In genomic region chr1:173095632-173096031, GRCh38 we compare ENCODE assay signal across 18 cellular contexts. TPM values are rescaled to one million over a fixed set of nuclear protein-coding genes. Genes with fewer than 3 reads are reported as not detected.
A peak's percentile ranks its signal among the peaks of the same experiment; 100 is the strongest.
DNase-seq lines count a peak whose midpoint lies in the region; TF ChIP-seq lines count a peak whose summit lies in the region.
"Had no signal": no experiment of that assay in that cellular context is flagged by ENCODE, and none has a peak within 500 bp of the region (broad histone marks: within the 10 kb centered on the region; RNA-seq: fewer than 3 reads in every experiment).

No MANE protein-coding gene starts in this region.

- H3K36me3 ChIP-seq in ovary: no peaks in the 10 kb centered on the region
- H3K36me3 ChIP-seq: BLaER1, pancreas had no signal

- no peaks in the 10 kb centered on the region for H3K4me1 ChIP-seq in ovary (ENCODE audit: insufficient read depth)
- H3K4me1 ChIP-seq: BLaER1, pancreas had no signal

- WGBS in ovary, 3 donors: 70 to 79% (median 76%) methylated on average over 6 of the region's 6 CpGs

- no peak overlapping the region for H3K27ac Mint-ChIP-seq in mesothelial cell of epicardium
- H3K27ac Mint-ChIP-seq: activated naive CD4-positive, alpha-beta T cell treated with anti-CD3 and anti-CD28 coated beads, Interleukin-2, amount 50 U/mL, for 24 hours had no signal

- TF ChIP-seq CTCF in mesothelial cell of epicardium (IDR thresholded peaks at IDR 0.05; ENCODE audit: unreplicated experiment): no peak
- TF ChIP-seq CTCF in ovary (IDR thresholded peaks at IDR 0.05): no peak

- H3K9me3 Mint-ChIP-seq in mesothelial cell of epicardium: no peaks in the 10 kb centered on the region
- H3K9me3 Mint-ChIP-seq: activated naive CD4-positive, alpha-beta T cell treated with anti-CD3 and anti-CD28 coated beads, Interleukin-2, amount 50 U/mL, for 24 hours had no signal

- H3K9me3 ChIP-seq in ovary: no peaks in the 10 kb centered on the region
- H3K9me3 ChIP-seq: BLaER1, pancreas had no signal

- DNase-seq in AG08395 (ENCODE audit: low spot score) (peak; percentile 80), HPDE6-E6E7 (ENCODE audit: extremely low spot score) (peak; percentile 21), amniotic epithelial cell (ENCODE audit: low read depth) (peak; percentile 68), foreskin melanocyte (peak; percentile 78), mesothelial cell of epicardium (ENCODE audit: low spot score in 2 of 2, unreplicated experiment in 2 of 2) (no peak), DMS79 treated with DMSO at 0.1 percent for 48 hours (lab: John Stamatoyannopoulos, UW) (no peak), ovary (no peak), HuH-7 (ENCODE audit: low spot score) (no peak)
- DNase-seq: activated CD8-positive, alpha-beta memory T cell treated with anti-CD3 and anti-CD28 coated beads for 24 hours; GDM1; Kasumi-1; NCI-H2171; pancreas; RPMI8226; stimulated activated naive CD4-positive, alpha-beta T cell treated with Interleukin-2 at 50 U/mL for 16 hours had no signal

- no peak overlapping the region for H3K27ac ChIP-seq in ovary
- H3K27ac ChIP-seq: BLaER1, hepatocyte, pancreas had no signal

- H3K4me3 ChIP-seq in ovary: no peak overlapping the region
- H3K4me3 ChIP-seq: BLaER1, hepatocyte, pancreas had no signal

- H3K4me1 Mint-ChIP-seq in mesothelial cell of epicardium: peaks cover 2% of the 10 kb centered on the region
- H3K4me1 Mint-ChIP-seq: activated naive CD4-positive, alpha-beta T cell treated with anti-CD3 and anti-CD28 coated beads, Interleukin-2, amount 50 U/mL, for 24 hours had no signal

- no peak for TF ChIP-seq POLR2A in ovary (IDR thresholded peaks at IDR 0.05)

- intact Hi-C loops in ovary (cut with DNase I): no loop called here

- H3K36me3 Mint-ChIP-seq in mesothelial cell of epicardium: no peaks in the 10 kb centered on the region
- H3K36me3 Mint-ChIP-seq: activated naive CD4-positive, alpha-beta T cell treated with anti-CD3 and anti-CD28 coated beads, Interleukin-2, amount 50 U/mL, for 24 hours had no signal

- H3K27me3 ChIP-seq in ovary: no peaks in the 10 kb centered on the region
- H3K27me3 ChIP-seq: BLaER1, hepatocyte, pancreas had no signal

- H3K4me3 Mint-ChIP-seq in mesothelial cell of epicardium: no peak overlapping the region
- H3K4me3 Mint-ChIP-seq: activated naive CD4-positive, alpha-beta T cell treated with anti-CD3 and anti-CD28 coated beads, Interleukin-2, amount 50 U/mL, for 24 hours had no signal

- H3K27me3 Mint-ChIP-seq in mesothelial cell of epicardium (ENCODE audit: low read depth): peaks cover 4% of the 10 kb centered on the region
- H3K27me3 Mint-ChIP-seq: activated naive CD4-positive, alpha-beta T cell treated with anti-CD3 and anti-CD28 coated beads, Interleukin-2, amount 50 U/mL, for 24 hours had no signal

- TF ChIP-seq EP300 in ovary (IDR thresholded peaks at IDR 0.05): no peak

RNA-seq across cellular contexts. Expression of gene TNFSF18, which starts 44.9 kb away (rescaled TPM):
- total RNA-seq in mesothelial cell of epicardium (3.3 to 4.6 TPM (median 3.7 TPM) in 3 replicates), ovary (under 1 TPM in 2 of 7 donors, not detected in 5; 0.10 to 0.11 TPM)
- polyA plus RNA-seq in ovary: not detected
- polyA plus RNA-seq: hepatocyte, pancreas had no signal

Comparison
In these comparisons a context has a peak if more than half of its experiments do, and no peak if none do; other contexts are left out.
1. DNase-seq: peak in AG08395 (single experiment), HPDE6-E6E7 (single experiment), amniotic epithelial cell (single experiment) and foreskin melanocyte (single experiment); none in mesothelial cell of epicardium (0 of 2), DMS79 treated with DMSO at 0.1 percent for 48 hours (single experiment), ovary (0 of 5) and HuH-7 (single experiment).